Comparison of ENCODE assay signal across 8 cellular contexts in the genomic region with DNA sequence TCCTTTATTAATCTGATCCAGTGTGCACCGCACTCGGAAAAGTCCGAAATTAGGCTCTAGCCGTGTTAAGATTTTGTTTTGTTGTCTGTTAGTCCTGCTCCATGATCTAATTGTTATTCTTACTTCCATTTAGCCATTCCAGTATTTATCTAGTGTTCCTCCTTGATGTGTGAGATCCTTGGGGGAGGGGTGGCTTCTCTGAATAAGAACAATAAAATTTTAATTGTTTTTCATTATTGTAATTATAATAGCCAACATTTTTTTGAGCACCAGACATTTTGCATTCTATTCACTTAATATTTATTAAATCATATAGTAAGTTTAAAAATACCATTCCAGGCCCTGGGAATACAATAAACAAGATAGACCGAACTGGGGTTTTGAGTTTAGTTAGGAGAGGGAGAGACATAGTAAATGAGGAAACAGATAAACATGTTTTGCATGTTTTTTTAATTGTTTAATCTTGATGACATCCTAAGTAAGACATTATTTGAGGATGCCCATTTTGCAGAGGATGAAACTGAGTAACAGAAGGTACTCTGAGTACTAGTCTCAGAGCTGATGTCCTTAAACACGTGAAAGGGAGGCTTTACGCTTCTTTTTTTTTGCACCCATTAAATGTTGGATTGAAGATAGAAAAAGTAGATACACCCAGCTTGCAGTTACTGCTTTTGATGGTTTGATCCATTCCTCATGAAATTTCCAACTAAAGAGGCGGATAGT. TPM values are rescaled to one million over a fixed set of nuclear protein-coding genes. Genes with fewer than 3 reads are reported as not detected.
DNase-seq lines count a peak whose midpoint lies in the region; ATAC-seq and TF ChIP-seq lines count a peak whose summit lies in the region.

No MANE protein-coding gene starts in this region.

- H3K36me3 Mint-ChIP-seq in T-helper 2 cell treated with Interferon-gamma antibody and Interleukin-4, amounts not matched to agents 5 μg/mL and 100 μg/mL, for 36 hours (ENCODE audit: low read depth), result peaks cover 1% of the 10 kb centered on the region
- H3K36me3 Mint-ChIP-seq in activated CD8-positive, alpha-beta T cell treated with anti-CD3 and anti-CD28 coated beads for 36 hours (ENCODE audit: low read depth), result no peaks in the 10 kb centered on the region

- ATAC-seq in activated CD8-positive, alpha-beta T cell treated with anti-CD3 and anti-CD28 coated beads for 36 hours, result no peak
- no peak for ATAC-seq in GM18519 (IDR thresholded peaks at IDR 0.05; ENCODE audit: low FRiP score, unreplicated experiment)
- no peak for ATAC-seq in HG03442 (IDR thresholded peaks at IDR 0.05; ENCODE audit: unreplicated experiment)

- peak overlapping the region; percentile 71; the same call in 1 of the 2 replicates for H3K9ac ChIP-seq in iPS-20b (ENCODE audit: low read depth, low read length)

- no peak for TF ChIP-seq CTCF in activated CD8-positive, alpha-beta T cell treated with anti-CD3 and anti-CD28 coated beads for 36 hours (IDR thresholded peaks at IDR 0.05)
- TF ChIP-seq CTCF in suprapubic skin (IDR thresholded peaks at IDR 0.05), result no peak

- H3K9me3 ChIP-seq in iPS-20b (ENCODE audit: insufficient read depth, low read depth, low read length) (no peaks in the 10 kb centered on the region), suprapubic skin (no peaks in the 10 kb centered on the region)

- H3K4me3 Mint-ChIP-seq in T-helper 2 cell treated with Interferon-gamma antibody and Interleukin-4, amounts not matched to agents 5 μg/mL and 100 μg/mL, for 36 hours, result peak overlapping the region; percentile 89
- H3K4me3 Mint-ChIP-seq in activated CD8-positive, alpha-beta T cell treated with anti-CD3 and anti-CD28 coated beads for 36 hours, result peak overlapping the region; percentile 82

- POLR2A ChIA-PET in activated CD8-positive, alpha-beta T cell treated with anti-CD3 and anti-CD28 coated beads for 36 hours (lab: Charles Lee), result interaction anchor here (0.6 kb wide), 1 partner anchor 914 kb away, joined by 4 read pairs; no protein-coding TSS in a partner anchor

- peak overlapping the region; percentile 77 for H3K27ac Mint-ChIP-seq in T-helper 2 cell treated with Interferon-gamma antibody and Interleukin-4, amounts not matched to agents 5 μg/mL and 100 μg/mL, for 36 hours
- peak overlapping the region; percentile 75 for H3K27ac Mint-ChIP-seq in activated CD8-positive, alpha-beta T cell treated with anti-CD3 and anti-CD28 coated beads for 36 hours

- intact Hi-C loops in activated CD8-positive, alpha-beta T cell treated with anti-CD3 and anti-CD28 coated beads for 36 hours (cut with micrococcal nuclease), result no loop called here

- H3K27me3 ChIP-seq in iPS-20b (ENCODE audit: insufficient read depth, low read length) (no peaks in the 10 kb centered on the region), suprapubic skin (no peaks in the 10 kb centered on the region)

- H3K27me3 Mint-ChIP-seq in T-helper 2 cell treated with Interferon-gamma antibody and Interleukin-4, amounts not matched to agents 5 μg/mL and 100 μg/mL, for 36 hours (ENCODE audit: low read depth), result no peaks in the 10 kb centered on the region
- no peaks in the 10 kb centered on the region for H3K27me3 Mint-ChIP-seq in activated CD8-positive, alpha-beta T cell treated with anti-CD3 and anti-CD28 coated beads for 36 hours

- peak overlapping the region; percentile 84 for H3K4me3 ChIP-seq in iPS-20b (ENCODE audit: low read length)
- peak overlapping the region; percentile 93 for H3K4me3 ChIP-seq in suprapubic skin

- H3K9me3 Mint-ChIP-seq in T-helper 2 cell treated with Interferon-gamma antibody and Interleukin-4, amounts not matched to agents 5 μg/mL and 100 μg/mL, for 36 hours, result no peaks in the 10 kb centered on the region
- H3K9me3 Mint-ChIP-seq in activated CD8-positive, alpha-beta T cell treated with anti-CD3 and anti-CD28 coated beads for 36 hours, result no peaks in the 10 kb centered on the region

- H3K27ac ChIP-seq in iPS-20b (ENCODE audit: low read length) (no peak overlapping the region), suprapubic skin (peak overlapping the region; percentile 91)

- CTCF ChIA-PET in activated CD8-positive, alpha-beta T cell treated with anti-CD3 and anti-CD28 coated beads for 36 hours (lab: Charles Lee), result interaction anchor here (0.8 kb wide), 1 partner anchor 16 kb away, joined by 3 read pairs; no protein-coding TSS in a partner anchor

- H3K4me1 Mint-ChIP-seq in T-helper 2 cell treated with Interferon-gamma antibody and Interleukin-4, amounts not matched to agents 5 μg/mL and 100 μg/mL, for 36 hours (ENCODE audit: low read depth), result peaks cover 8% of the 10 kb centered on the region
- peaks cover 16% of the 10 kb centered on the region for H3K4me1 Mint-ChIP-seq in activated CD8-positive, alpha-beta T cell treated with anti-CD3 and anti-CD28 coated beads for 36 hours (ENCODE audit: low read depth)

- DNase-seq in T-helper 2 cell treated with Interferon-gamma antibody and Interleukin-4, amounts not matched to agents 5 μg/mL and 100 μg/mL, for 36 hours (ENCODE audit: low spot score), result no peak
- no peak for DNase-seq in T-helper 2 cell
- no peak for DNase-seq in activated CD8-positive, alpha-beta T cell treated with anti-CD3 and anti-CD28 coated beads for 36 hours
- DNase-seq in suprapubic skin (ENCODE audit: low spot score in 2 of 2), result no peak
- no peak for DNase-seq in AG08396 (ENCODE audit: low spot score)

- no peak for TF ChIP-seq POLR2A in suprapubic skin (IDR thresholded peaks at IDR 0.05)

- H3K36me3 ChIP-seq in iPS-20b (ENCODE audit: insufficient read depth, low read depth, low read length) (no peaks in the 10 kb centered on the region), suprapubic skin (no peaks in the 10 kb centered on the region)

- WGBS in suprapubic skin, result 49% methylated on average over 8 of the region's 8 CpGs

- TF ChIP-seq EP300 in suprapubic skin (IDR thresholded peaks at IDR 0.05), result no peak

- peaks cover 4% of the 10 kb centered on the region for H3K4me1 ChIP-seq in iPS-20b (ENCODE audit: insufficient read depth, low read length)
- H3K4me1 ChIP-seq in suprapubic skin, result peaks cover 26% of the 10 kb centered on the region

RNA-seq across cellular contexts. Expression of a gene that starts 1.2 kb away (rescaled TPM):
- total RNA-seq in activated CD8-positive, alpha-beta T cell treated with anti-CD3 and anti-CD28 coated beads for 36 hours, result 10 to 100 TPM; 10.2 to 10.9 TPM
- total RNA-seq in suprapubic skin, result 10 to 100 TPM; 20.9 to 36.7 (median 26.1) TPM

RNA-seq across cellular contexts. Expression of a gene that starts 47.5 kb away (rescaled TPM):
- total RNA-seq in activated CD8-positive, alpha-beta T cell treated with anti-CD3 and anti-CD28 coated beads for 36 hours, result 1 to 10 TPM; 5.6 to 5.8 TPM
- 10 to 100 TPM in 3 of 4 donors, 1 to 10 TPM in 1; 8.1 to 20.0 (median 14.1) TPM for total RNA-seq in suprapubic skin
